Comparison of ENCODE assay signal across 22 cellular contexts in genomic region chr3:43641306-43642114, GRCh38. TPM values are rescaled to one million over a fixed set of nuclear protein-coding genes. Genes with fewer than 3 reads are reported as not detected.
DNase-seq lines count a peak whose midpoint lies in the region; FAIRE-seq and TF ChIP-seq lines count a peak whose summit lies in the region.
"Had no signal": no experiment of that assay in that cellular context is flagged by ENCODE, and none has a peak within 500 bp of the region (broad histone marks: within the 10 kb centered on the region; RNA-seq: fewer than 3 reads in every experiment).

No MANE protein-coding gene starts in this region.

- intact Hi-C loops in kidney (cut with DNase I) = no loop called here

- H3K4me3 ChIP-seq in kidney (ENCODE audit: low read length in 2 of 2) = no peak overlapping the region
- H3K4me3 ChIP-seq: coronary artery, GM12878, neural progenitor cell had no signal

- no peak overlapping the region for H3K27ac ChIP-seq in kidney (ENCODE audit: low read depth in 2 of 2, low read length in 2 of 2)
- H3K27ac ChIP-seq: epithelial cell of prostate, neural progenitor cell, VCaP had no signal

- H3K9me3 ChIP-seq in kidney (ENCODE audit: control insufficient read depth in 1 of 2, low read length in 2 of 2) = no peaks in the 10 kb centered on the region

- no peaks in the 10 kb centered on the region for H3K36me3 ChIP-seq in kidney (ENCODE audit: control insufficient read depth in 1 of 2, insufficient read depth in 2 of 2, low read length in 2 of 2)
- H3K36me3 ChIP-seq: neural progenitor cell had no signal

- H3K9ac ChIP-seq in kidney (ENCODE audit: low read length in 2 of 2) = no peak overlapping the region
- H3K9ac ChIP-seq: neural progenitor cell had no signal

- no peak for TF ChIP-seq CTCF in kidney (IDR thresholded peaks at IDR 0.05; ENCODE audit: borderline replicate concordance, extremely low read depth, insufficient read depth)

- TF ChIP-seq POLR2A in erythroblast (IDR thresholded peaks at IDR 0.05; ENCODE audit: low read length) = no peak

- H3K4me1 ChIP-seq in kidney (ENCODE audit: control insufficient read depth in 1 of 2, insufficient read depth in 1 of 2, low read depth in 1 of 2, low read length in 2 of 2) = no peaks in the 10 kb centered on the region
- H3K4me1 ChIP-seq: neural progenitor cell had no signal

- no peak for FAIRE-seq in kidney (lab: Jason Lieb, UNC)
- FAIRE-seq: GM12878, H1 had no signal

- DNase-seq in EH (ENCODE audit: low read depth) (peak; percentile 64), NOMO-1 (lab: John Stamatoyannopoulos, UW; ENCODE audit: unreplicated experiment in 2 of 2) (peak; percentile 70), erythroblast (lab: John Stamatoyannopoulos, UW) (peak; percentile 45 to 71), putamen (ENCODE audit: low spot score) (peak; percentile 72), DMS 273 (lab: John Stamatoyannopoulos, UW; ENCODE audit: unreplicated experiment) (no peak), kidney (no peak), OCI-M1 (lab: John Stamatoyannopoulos, UW) (no peak)
- no peak for DNase-seq in stimulated activated naive CD4-positive, alpha-beta T cell (lab: John Stamatoyannopoulos, UW)
- DNase-seq: activated CD4-positive, alpha-beta memory T cell treated with anti-CD3 and anti-CD28 coated beads for 36 hours; activated naive CD4-positive, alpha-beta T cell treated with anti-CD3 and anti-CD28 coated beads, Interleukin-2, amount 50 U/mL, for 16 hours; activated T-cell treated with anti-CD3 and anti-CD28 coated beads, Interleukin-2, amount 50 U/mL, for 24 hours; islet precursor cell; mesendoderm; NCI-H1417; substantia nigra; T-cell had no signal

RNA-seq across cellular contexts. Expression of gene ANO10, which starts 19.7 kb away (rescaled TPM):
- total RNA-seq in kidney = 45.7 TPM
- polyA plus RNA-seq in kidney (ENCODE audit: insufficient read depth, low read depth, low replicate concordance) = 48.2 TPM

RNA-seq across cellular contexts. Expression of gene ABHD5, which starts 49.2 kb away (rescaled TPM):
- 21.1 TPM for total RNA-seq in kidney
- polyA plus RNA-seq in kidney (ENCODE audit: insufficient read depth, low read depth, low replicate concordance) = 19.0 TPM

Comparison
In these comparisons a context has a peak if more than half of its experiments do, and no peak if none do; other contexts are left out.
1. DNase-seq: peak in EH (single experiment), NOMO-1 (2 of 2), erythroblast (2 of 2) and putamen (single experiment); none in stimulated activated naive CD4-positive, alpha-beta T cell (0 of 6), DMS 273 (single experiment), kidney (single experiment) and OCI-M1 (single experiment).